Comparison of ENCODE assay signal across 14 cellular contexts in the genomic region with DNA sequence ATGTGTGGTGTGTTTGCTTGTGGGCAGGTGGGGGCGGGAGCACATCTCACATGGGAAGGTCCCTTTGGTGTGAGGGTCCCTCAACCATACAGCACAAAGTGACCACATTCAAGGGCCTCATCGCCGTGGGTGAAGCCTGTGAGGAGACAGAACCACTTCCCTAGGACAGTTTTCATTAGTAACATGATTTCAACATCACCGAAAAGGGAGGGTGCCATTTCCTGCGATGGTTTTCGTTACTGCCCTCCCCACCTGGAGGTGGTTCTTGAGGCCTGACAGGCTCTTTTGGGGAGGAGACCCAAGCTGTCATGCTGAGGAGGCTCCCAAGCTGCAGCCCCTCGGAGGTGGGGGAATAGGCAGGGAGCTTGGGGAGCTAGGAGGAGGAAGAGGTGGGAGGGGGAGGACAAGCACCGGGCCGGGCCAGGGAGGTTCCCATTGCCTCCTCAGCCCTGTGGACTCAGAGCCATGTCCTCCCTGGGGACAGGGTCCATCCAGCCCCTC. TPM values are rescaled to one million over a fixed set of nuclear protein-coding genes. Genes with fewer than 3 reads are reported as not detected.
DNase-seq lines count a peak whose midpoint lies in the region; ATAC-seq and TF ChIP-seq lines count a peak whose summit lies in the region.
"Had no signal": no experiment of that assay in that cellular context is flagged by ENCODE, and none has a peak within 500 bp of the region (broad histone marks: within the 10 kb centered on the region; RNA-seq: fewer than 3 reads in every experiment).

No MANE protein-coding gene starts in this region.

- H3K27me3 Mint-ChIP-seq in activated CD4-positive, alpha-beta T cell treated with anti-CD3 and anti-CD28 coated beads, Interleukin-2, amount 10 ng/mL, durations not matched to agents 24 days and 14 days, result peaks cover 8% of the 10 kb centered on the region
- H3K27me3 Mint-ChIP-seq in activated T-helper 1 cell treated with anti-CD3 and anti-CD28 coated beads, Interleukin-12 subunit alpha, Interleukin-12 subunit beta, Interleukin-2, Interleukin-4 antibody, amounts not matched to agents 30 ng/mL and 10 ng/mL and 1 ng/mL, durations not matched to agents 14 hours and 24 hours and 36 hours (ENCODE audit: insufficient read depth), result peaks cover 10% of the 10 kb centered on the region
- H3K27me3 Mint-ChIP-seq in progenitor cell of endocrine pancreas, result peaks cover 21% of the 10 kb centered on the region

- no peak for DNase-seq in activated CD4-positive, alpha-beta T cell treated with anti-CD3 and anti-CD28 coated beads, Interleukin-2, amount 10 ng/mL, durations not matched to agents 24 days and 14 days
- DNase-seq in activated CD4-positive, alpha-beta T cell treated with anti-CD3 and anti-CD28 coated beads for 4 hours, result no peak
- DNase-seq in activated T-helper 1 cell treated with anti-CD3 and anti-CD28 coated beads, Interleukin-12 subunit alpha, Interleukin-12 subunit beta, Interleukin-2, Interleukin-4 antibody, amounts not matched to agents 30 ng/mL and 10 ng/mL and 1 ng/mL, durations not matched to agents 14 hours and 24 hours and 36 hours (ENCODE audit: low spot score), result no peak
- no peak for DNase-seq in left lung
- no peak for DNase-seq in transverse colon
- DNase-seq in progenitor cell of endocrine pancreas (ENCODE audit: low spot score, unreplicated experiment), result no peak
- DNase-seq in NCI-H345 treated with DMSO at 0.1 percent for 48 hours (lab: John Stamatoyannopoulos, UW; ENCODE audit: unreplicated experiment), result no peak
- DNase-seq: activated naive CD4-positive, alpha-beta T cell treated with anti-CD3 and anti-CD28 coated beads, Interleukin-2, amount 50 U/mL, for 16 hours; IMR-90; NCI-H526; T-helper 9 cell had no signal

- peaks cover 19% of the 10 kb centered on the region for H3K9me3 Mint-ChIP-seq in activated CD4-positive, alpha-beta T cell treated with anti-CD3 and anti-CD28 coated beads, Interleukin-2, amount 10 ng/mL, durations not matched to agents 24 days and 14 days
- peaks cover 5% of the 10 kb centered on the region for H3K9me3 Mint-ChIP-seq in activated T-helper 1 cell treated with anti-CD3 and anti-CD28 coated beads, Interleukin-12 subunit alpha, Interleukin-12 subunit beta, Interleukin-2, Interleukin-4 antibody, amounts not matched to agents 30 ng/mL and 10 ng/mL and 1 ng/mL, durations not matched to agents 14 hours and 24 hours and 36 hours
- H3K9me3 Mint-ChIP-seq in progenitor cell of endocrine pancreas (ENCODE audit: low read depth), result peaks cover 3% of the 10 kb centered on the region

- H3K4me1 ChIP-seq in left lung, result peaks cover 0 to 60% of the 10 kb centered on the region in 2 donors
- H3K4me1 ChIP-seq in transverse colon, result no peaks in the 10 kb centered on the region
- H3K4me1 ChIP-seq: parathyroid adenoma had no signal

- WGBS in transverse colon (ENCODE audit: low coverage in 1 of 2), 2 donors, result 71% methylated on average over 9 of the region's 9 CpGs; no CpG with 5 or more reads in 1 of the 2 donors

- H3K27ac Mint-ChIP-seq in activated CD4-positive, alpha-beta T cell treated with anti-CD3 and anti-CD28 coated beads, Interleukin-2, amount 10 ng/mL, durations not matched to agents 24 days and 14 days, result peak overlapping the region; percentile 72
- peak overlapping the region; percentile 65 for H3K27ac Mint-ChIP-seq in activated T-helper 1 cell treated with anti-CD3 and anti-CD28 coated beads, Interleukin-12 subunit alpha, Interleukin-12 subunit beta, Interleukin-2, Interleukin-4 antibody, amounts not matched to agents 30 ng/mL and 10 ng/mL and 1 ng/mL, durations not matched to agents 14 hours and 24 hours and 36 hours
- H3K27ac Mint-ChIP-seq in progenitor cell of endocrine pancreas, result no peak overlapping the region

- H3K36me3 ChIP-seq in left lung (no peaks in the 10 kb centered on the region), transverse colon (no peaks in the 10 kb centered on the region)

- intact Hi-C loops in activated CD4-positive, alpha-beta T cell treated with anti-CD3 and anti-CD28 coated beads, Interleukin-2, amount 10 ng/mL, durations not matched to agents 24 days and 14 days (cut with micrococcal nuclease), result no loop called here
- intact Hi-C loops in activated T-helper 1 cell treated with anti-CD3 and anti-CD28 coated beads, Interleukin-12 subunit alpha, Interleukin-12 subunit beta, Interleukin-2, Interleukin-4 antibody, amounts not matched to agents 30 ng/mL and 10 ng/mL and 1 ng/mL, durations not matched to agents 14 hours and 24 hours and 36 hours (cut with micrococcal nuclease), result no loop called here
- intact Hi-C loops in left lung (cut with DNase I), result no loop called here
- intact Hi-C loops in transverse colon (cut with DNase I; ENCODE audit: low total_unique reads), result no loop called here

- H3K4me3 Mint-ChIP-seq in activated CD4-positive, alpha-beta T cell treated with anti-CD3 and anti-CD28 coated beads, Interleukin-2, amount 10 ng/mL, durations not matched to agents 24 days and 14 days, result peak overlapping the region; percentile 26
- no peak overlapping the region for H3K4me3 Mint-ChIP-seq in activated T-helper 1 cell treated with anti-CD3 and anti-CD28 coated beads, Interleukin-12 subunit alpha, Interleukin-12 subunit beta, Interleukin-2, Interleukin-4 antibody, amounts not matched to agents 30 ng/mL and 10 ng/mL and 1 ng/mL, durations not matched to agents 14 hours and 24 hours and 36 hours
- no peak overlapping the region for H3K4me3 Mint-ChIP-seq in progenitor cell of endocrine pancreas (ENCODE audit: low read depth)

- TF ChIP-seq POLR2A in transverse colon (IDR thresholded peaks at IDR 0.05), result no peak

- H3K36me3 Mint-ChIP-seq in activated CD4-positive, alpha-beta T cell treated with anti-CD3 and anti-CD28 coated beads, Interleukin-2, amount 10 ng/mL, durations not matched to agents 24 days and 14 days (ENCODE audit: low read depth), result peaks cover 1% of the 10 kb centered on the region
- H3K36me3 Mint-ChIP-seq in activated T-helper 1 cell treated with anti-CD3 and anti-CD28 coated beads, Interleukin-12 subunit alpha, Interleukin-12 subunit beta, Interleukin-2, Interleukin-4 antibody, amounts not matched to agents 30 ng/mL and 10 ng/mL and 1 ng/mL, durations not matched to agents 14 hours and 24 hours and 36 hours (ENCODE audit: low read depth), result peaks cover 4% of the 10 kb centered on the region
- peaks cover 2% of the 10 kb centered on the region for H3K36me3 Mint-ChIP-seq in progenitor cell of endocrine pancreas (ENCODE audit: insufficient read depth)

- peak overlapping the region; percentile 63 to 91 for H3K27ac ChIP-seq in left lung
- H3K27ac ChIP-seq in transverse colon, result peak overlapping the region; percentile 38 to 67 (median 40)
- H3K27ac ChIP-seq: parathyroid adenoma had no signal

- no peak for TF ChIP-seq CTCF in left lung (IDR thresholded peaks at IDR 0.05)
- no peak for TF ChIP-seq CTCF in transverse colon (IDR thresholded peaks at IDR 0.05)
- no peak for TF ChIP-seq CTCF in progenitor cell of endocrine pancreas (IDR thresholded peaks at IDR 0.05; ENCODE audit: unreplicated experiment)

- in situ Hi-C loops in transverse colon (cut with MboI; ENCODE audit: low pct_ligation_motif_present in 1 of 4, low pct_unique_long_range_greater_than_20kb in 1 of 4, low sequenced_read_pairs in 3 of 4), result no loop called here

- no peak for TF ChIP-seq EP300 in transverse colon (IDR thresholded peaks at IDR 0.05; ENCODE audit: low read depth)

- peaks cover 0 to 4% of the 10 kb centered on the region in 2 donors for H3K27me3 ChIP-seq in left lung
- H3K27me3 ChIP-seq in transverse colon, result no peaks in the 10 kb centered on the region

- H3K4me3 ChIP-seq in left lung (peak overlapping the region in 1 of 2 donors; percentile 25), transverse colon (no peak overlapping the region)

- H3K9me3 ChIP-seq in left lung (peaks cover 0 to 7% of the 10 kb centered on the region in 2 donors), transverse colon (no peaks in the 10 kb centered on the region)

- ATAC-seq in left lung, result peak; percentile 48
- no peak for ATAC-seq in GM18520 (IDR thresholded peaks at IDR 0.05; ENCODE audit: unreplicated experiment)

- peaks cover 12% of the 10 kb centered on the region for H3K4me1 Mint-ChIP-seq in activated CD4-positive, alpha-beta T cell treated with anti-CD3 and anti-CD28 coated beads, Interleukin-2, amount 10 ng/mL, durations not matched to agents 24 days and 14 days
- H3K4me1 Mint-ChIP-seq in activated T-helper 1 cell treated with anti-CD3 and anti-CD28 coated beads, Interleukin-12 subunit alpha, Interleukin-12 subunit beta, Interleukin-2, Interleukin-4 antibody, amounts not matched to agents 30 ng/mL and 10 ng/mL and 1 ng/mL, durations not matched to agents 14 hours and 24 hours and 36 hours (ENCODE audit: low read depth), result peaks cover 24% of the 10 kb centered on the region
- H3K4me1 Mint-ChIP-seq in progenitor cell of endocrine pancreas (ENCODE audit: low read depth), result no peaks in the 10 kb centered on the region

RNA-seq across cellular contexts. Expression of a gene that starts 9.5 kb away (rescaled TPM):
- not detected in 2 replicates for total RNA-seq in activated CD4-positive, alpha-beta T cell treated with anti-CD3 and anti-CD28 coated beads, Interleukin-2, amount 10 ng/mL, durations not matched to agents 24 days and 14 days
- not detected in 2 replicates for total RNA-seq in activated T-helper 1 cell treated with anti-CD3 and anti-CD28 coated beads, Interleukin-12 subunit alpha, Interleukin-12 subunit beta, Interleukin-2, Interleukin-4 antibody, amounts not matched to agents 30 ng/mL and 10 ng/mL and 1 ng/mL, durations not matched to agents 14 hours and 24 hours and 36 hours
- total RNA-seq in left lung, result 1 to 10 TPM in 1 of 2 donors, under 1 TPM in 1; 0.58 to 1.6 TPM
- total RNA-seq in transverse colon, result under 1 TPM in 1 of 4 donors, not detected in 3; 0.41 TPM
- not detected in 2 replicates for total RNA-seq in progenitor cell of endocrine pancreas
- total RNA-seq: A673, IMR-90 had no signal

RNA-seq across cellular contexts. Expression of a gene that starts 24.2 kb away (rescaled TPM):
- 0.17 and 0.26 TPM in 2 replicates for total RNA-seq in activated CD4-positive, alpha-beta T cell treated with anti-CD3 and anti-CD28 coated beads, Interleukin-2, amount 10 ng/mL, durations not matched to agents 24 days and 14 days
- 0.32 and 0.41 TPM in 2 replicates for total RNA-seq in activated T-helper 1 cell treated with anti-CD3 and anti-CD28 coated beads, Interleukin-12 subunit alpha, Interleukin-12 subunit beta, Interleukin-2, Interleukin-4 antibody, amounts not matched to agents 30 ng/mL and 10 ng/mL and 1 ng/mL, durations not matched to agents 14 hours and 24 hours and 36 hours
- total RNA-seq in left lung (10 to 100 TPM in 1 of 2 donors, 1 to 10 TPM in 1; 6.6 to 11.0 TPM), transverse colon (1 to 10 TPM in 1 of 4 donors, under 1 TPM in 2, not detected in 1; 0.27 to 5.2 (median 0.32) TPM), progenitor cell of endocrine pancreas (not detected in 2 replicates)
- total RNA-seq: A673, IMR-90 had no signal

RNA-seq across cellular contexts. Expression of a gene that starts 45.6 kb away (rescaled TPM):
- total RNA-seq in activated CD4-positive, alpha-beta T cell treated with anti-CD3 and anti-CD28 coated beads, Interleukin-2, amount 10 ng/mL, durations not matched to agents 24 days and 14 days, result not detected in 2 replicates
- not detected in 2 replicates for total RNA-seq in activated T-helper 1 cell treated with anti-CD3 and anti-CD28 coated beads, Interleukin-12 subunit alpha, Interleukin-12 subunit beta, Interleukin-2, Interleukin-4 antibody, amounts not matched to agents 30 ng/mL and 10 ng/mL and 1 ng/mL, durations not matched to agents 14 hours and 24 hours and 36 hours
- total RNA-seq in left lung, result under 1 TPM in 1 of 2 donors, not detected in 1; 0.76 TPM
- total RNA-seq in transverse colon, result not detected
- not detected in 2 replicates for total RNA-seq in progenitor cell of endocrine pancreas
- total RNA-seq: A673, IMR-90 had no signal

RNA-seq across cellular contexts. Expression of a gene that starts 55.3 kb away (rescaled TPM):
- 14.9 and 15.3 TPM in 2 replicates for total RNA-seq in activated CD4-positive, alpha-beta T cell treated with anti-CD3 and anti-CD28 coated beads, Interleukin-2, amount 10 ng/mL, durations not matched to agents 24 days and 14 days
- 9.8 and 10.4 TPM in 2 replicates for total RNA-seq in activated T-helper 1 cell treated with anti-CD3 and anti-CD28 coated beads, Interleukin-12 subunit alpha, Interleukin-12 subunit beta, Interleukin-2, Interleukin-4 antibody, amounts not matched to agents 30 ng/mL and 10 ng/mL and 1 ng/mL, durations not matched to agents 14 hours and 24 hours and 36 hours
- total RNA-seq in left lung (10 to 100 TPM in 1 of 2 donors, 1 to 10 TPM in 1; 9.1 to 35.5 TPM), transverse colon (1 to 10 TPM in 2 of 4 donors, not detected in 2; 3.1 to 5.1 TPM), progenitor cell of endocrine pancreas (3.9 and 4.5 TPM in 2 replicates)
- total RNA-seq: A673, IMR-90 had no signal
